8 cellular contexts compared by ENCODE assay signal in the genomic region with DNA sequence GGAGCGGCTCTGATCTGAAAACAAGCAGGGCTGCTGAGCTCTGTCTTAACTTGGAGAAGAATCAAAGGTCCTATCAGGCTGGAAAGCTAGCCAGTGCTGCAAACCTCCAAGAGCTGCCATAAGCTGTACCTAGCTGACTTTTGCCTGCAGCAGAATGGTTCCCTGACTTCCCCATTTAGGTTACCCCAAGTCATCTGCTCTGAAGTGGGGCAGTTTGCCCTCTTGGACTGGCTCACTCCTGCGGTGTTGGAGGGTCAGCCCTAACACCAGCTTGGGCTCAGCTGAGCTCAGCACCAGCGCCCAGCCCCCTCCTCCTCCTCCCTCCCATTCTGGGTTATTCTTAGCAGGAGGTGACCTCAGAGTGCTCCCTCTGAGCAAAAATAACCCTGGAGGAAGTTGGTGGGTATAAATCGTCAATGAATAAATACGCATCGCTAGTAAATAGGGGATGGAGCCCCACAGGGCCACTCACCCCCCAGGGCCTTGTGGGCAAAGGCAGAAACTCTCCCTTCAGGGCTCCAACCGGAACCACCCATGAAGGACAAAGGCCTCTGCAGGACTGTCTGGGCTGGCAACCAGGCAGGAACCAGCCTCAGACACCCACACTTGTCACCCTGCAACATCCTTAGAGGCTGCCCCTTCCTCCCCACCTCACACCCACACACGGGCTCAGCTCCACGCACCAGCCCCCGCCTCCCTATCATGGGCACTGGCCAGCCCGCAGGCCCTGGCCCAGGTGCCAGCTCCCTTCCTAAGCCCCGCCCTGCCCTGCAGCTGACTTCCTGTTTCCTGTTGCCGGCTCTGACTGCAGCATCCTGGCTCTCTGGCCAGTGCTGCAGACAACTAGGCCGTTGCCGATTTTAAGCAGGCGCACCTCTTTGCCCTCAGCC. TPM values are rescaled to one million over a fixed set of nuclear protein-coding genes. Genes with fewer than 3 reads are reported as not detected.
A peak's percentile ranks its signal among the peaks of the same experiment; 100 is the strongest.
DNase-seq lines count a peak whose midpoint lies in the region; ATAC-seq and TF ChIP-seq lines count a peak whose summit lies in the region.

No MANE protein-coding gene starts in this region.

- H3K27ac Mint-ChIP-seq in CD4-positive, alpha-beta T cell: peak overlapping the region; percentile 99

- no peaks in the 10 kb centered on the region for H3K9me2 ChIP-seq in hepatocyte (replicated peaks; ENCODE audit: insufficient read depth)

- no peaks in the 10 kb centered on the region for H3K27me3 Mint-ChIP-seq in CD4-positive, alpha-beta T cell

- intact Hi-C loops in CD4-positive, alpha-beta T cell (cut with DNase I, micrococcal nuclease): loop anchor here (2.0 kb wide), 2 partner anchors 16 to 20 kb away; no protein-coding TSS in a partner anchor

- H3K36me3 ChIP-seq in iPS-20b (ENCODE audit: insufficient read depth, low read depth, low read length) (no peaks in the 10 kb centered on the region), hepatocyte (replicated peaks; ENCODE audit: insufficient read depth, low read depth) (no peaks in the 10 kb centered on the region)

- H3K4me3 Mint-ChIP-seq in CD4-positive, alpha-beta T cell: peak overlapping the region; percentile 88

- H3K27me3 ChIP-seq in CD4-positive, alpha-beta T cell (ENCODE audit: control insufficient read depth, insufficient read depth, low read length): no peaks in the 10 kb centered on the region
- no peaks in the 10 kb centered on the region for H3K27me3 ChIP-seq in iPS-20b (ENCODE audit: insufficient read depth, low read length)
- no peaks in the 10 kb centered on the region for H3K27me3 ChIP-seq in hepatocyte

- no peak overlapping the region for H3K4me2 ChIP-seq in hepatocyte

- ATAC-seq in CD4-positive, alpha-beta T cell (ENCODE audit: poor library complexity): peak; percentile 87
- peak; percentile 95 for ATAC-seq in GM19328 (IDR thresholded peaks at IDR 0.05; ENCODE audit: unreplicated experiment)
- peak; percentile 77 for ATAC-seq in HG03442 (IDR thresholded peaks at IDR 0.05; ENCODE audit: unreplicated experiment)

- no peaks in the 10 kb centered on the region for H3K9me3 ChIP-seq in CD4-positive, alpha-beta T cell (ENCODE audit: control insufficient read depth, low read length)
- H3K9me3 ChIP-seq in iPS-20b (ENCODE audit: insufficient read depth, low read depth, low read length) (no peaks in the 10 kb centered on the region), hepatocyte (ENCODE audit: low read depth) (no peaks in the 10 kb centered on the region)

- H2AFZ ChIP-seq in hepatocyte: no peak overlapping the region

- WGBS in hepatocyte (ENCODE audit: low lambda C conversion rate, missing lambda C conversion rate): 84% methylated on average over 16 of the region's 16 CpGs

- peaks cover 6% of the 10 kb centered on the region; the same call in 1 of the 2 replicates for H3K4me1 ChIP-seq in iPS-20b (ENCODE audit: insufficient read depth, low read length)
- no peaks in the 10 kb centered on the region for H3K4me1 ChIP-seq in hepatocyte (ENCODE audit: insufficient read depth)

- no peak overlapping the region for H3K9ac ChIP-seq in iPS-20b (ENCODE audit: low read depth, low read length)

- peaks cover 37% of the 10 kb centered on the region for H3K36me3 Mint-ChIP-seq in CD4-positive, alpha-beta T cell (ENCODE audit: low read depth)

- no peaks in the 10 kb centered on the region for H3K79me2 ChIP-seq in hepatocyte

- H3K4me1 Mint-ChIP-seq in CD4-positive, alpha-beta T cell (ENCODE audit: low read depth): peaks cover 44% of the 10 kb centered on the region

- no peaks in the 10 kb centered on the region for H4K20me1 ChIP-seq in hepatocyte (ENCODE audit: insufficient read depth, poor library complexity, severe bottlenecking)

- CTCF ChIA-PET in CD4-positive, alpha-beta T cell (lab: Charles Lee): interaction anchor here (1.1 to 1.8 kb wide), 2 partner anchors 9 to 67 kb away, joined by 3 to 4 read pairs; no protein-coding TSS in a partner anchor

- H3K27ac ChIP-seq in CD4-positive, alpha-beta T cell (ENCODE audit: low read depth, low read length): peak overlapping the region; percentile 91
- H3K27ac ChIP-seq in angular gyrus (ENCODE audit: low read depth, low read length) (peak overlapping the region; percentile 84), iPS-20b (ENCODE audit: low read length) (peak overlapping the region; percentile 9), hepatocyte (no peak overlapping the region)

- H3K4me3 ChIP-seq in iPS-20b (ENCODE audit: low read length): no peak overlapping the region
- no peak overlapping the region for H3K4me3 ChIP-seq in hepatocyte

- POLR2A ChIA-PET in CD4-positive, alpha-beta T cell (lab: Charles Lee): interaction anchor here (0.6 to 4.2 kb wide), 18 partner anchors 9 to 86 kb away, joined by 3 to 88 read pairs (median 8); no protein-coding TSS in a partner anchor

- TF ChIP-seq CTCF in CD4-positive, alpha-beta T cell (IDR thresholded peaks at IDR 0.05): no peak
- TF ChIP-seq CTCF in hepatocyte (IDR thresholded peaks at IDR 0.05; ENCODE audit: poor library complexity): no peak

- no peaks in the 10 kb centered on the region for H3K9me3 Mint-ChIP-seq in CD4-positive, alpha-beta T cell

- DNase-seq in CD4-positive, alpha-beta T cell: peak; percentile 54 to 81 (median 71)
- DNase-seq in SKM-1 treated with dmso at 0.1 percent for 144 hours (lab: John Stamatoyannopoulos, UW; ENCODE audit: unreplicated experiment): peak; percentile 80
- DNase-seq in stimulated activated CD4-positive, alpha-beta T cell treated with anti-CD3 and anti-CD28 coated beads, Interleukin-15, amount 100 ng/mL, for 24 hours: peak; percentile 85
- no peak for DNase-seq in hepatocyte (ENCODE audit: low spot score)

RNA-seq across cellular contexts. Expression of gene DNMT3A, which starts 46.9 kb away (rescaled TPM):
- 10 to 100 TPM; 57.1 to 62.1 TPM for total RNA-seq in CD4-positive, alpha-beta T cell
- 43.8 and 49.5 TPM in 2 replicates for total RNA-seq in hepatocyte
- 27.9 and 28.3 TPM in 2 replicates for polyA plus RNA-seq in hepatocyte
